Comparison of ENCODE assay signal across 16 cellular contexts in genomic region chr7:2032030-2032875, GRCh38.
A peak's percentile ranks its signal among the peaks of the same experiment; 100 is the strongest.
DNase-seq lines count a peak whose midpoint lies in the region; ATAC-seq, FAIRE-seq and TF ChIP-seq lines count a peak whose summit lies in the region.
"Had no signal": no experiment of that assay in that cellular context is flagged by ENCODE, and none has a peak within 500 bp of the region (broad histone marks: within the 10 kb centered on the region; RNA-seq: fewer than 3 reads in every experiment).

No MANE protein-coding gene starts in this region.

- H3K9me3 Mint-ChIP-seq in activated CD4-positive, alpha-beta T cell treated with anti-CD3 and anti-CD28 coated beads, Interleukin-2, amount 10 ng/mL, durations not matched to agents 7 days and 5 days, result peaks cover 22% of the 10 kb centered on the region

- no peak; the same call in 2 of the 3 replicates for ATAC-seq in K562
- ATAC-seq in HG03442 (IDR thresholded peaks at IDR 0.05; ENCODE audit: unreplicated experiment), result no peak
- no peak for ATAC-seq in HG02678 (IDR thresholded peaks at IDR 0.05; ENCODE audit: unreplicated experiment)

- peaks cover 13 to 47% of the 10 kb centered on the region in 2 experiments for H3K4me1 ChIP-seq in K562 (replicated peaks in 1 of 2; ENCODE audit: control insufficient read depth in 2 of 2, insufficient read depth in 2 of 2, low read length in 2 of 2)
- H3K4me1 ChIP-seq: adrenal gland had no signal

- no peak for TF ChIP-seq RAD21 in K562 (CRISPR knock-in tag; conservative IDR thresholded peaks at IDR 0.05 in 1 of 2, IDR thresholded peaks at IDR 0.05 in 1 of 2)

- intact Hi-C loops in K562 (cut with micrococcal nuclease), result no loop called here

- 86% methylated on average over 26 of the region's 26 CpGs for WGBS in K562 (ENCODE audit: insufficient coverage, low coverage, missing lambda C conversion rate)

- H3K4me2 ChIP-seq in K562 (ENCODE audit: insufficient read depth, low read length), result no peak overlapping the region

- no peak for TF ChIP-seq CTCF in K562 (IDR thresholded peaks at IDR 0.05 in 2 of 3, conservative IDR thresholded peaks at IDR 0.05 in 1 of 3; ENCODE audit: insufficient read depth in 2 of 3, low read depth in 1 of 3, low read length in 3 of 3)

- no peak overlapping the region for H3K4me3 ChIP-seq in K562
- H3K4me3 ChIP-seq: adrenal gland, testis had no signal

- no peaks in the 10 kb centered on the region for H3K9me1 ChIP-seq in K562 (ENCODE audit: control insufficient read depth, insufficient read depth, low read length)

- H3K79me2 ChIP-seq in K562 (ENCODE audit: control insufficient read depth, insufficient read depth, low read length), result no peaks in the 10 kb centered on the region; the same call in 1 of the 3 replicates

- POLR2A ChIA-PET in K562 (lab: Yijun Ruan, JAX), result interaction anchor here (0.6 kb wide), 1 partner anchor 9 kb away, joined by 3 read pairs; no protein-coding TSS in a partner anchor
- POLR2A ChIA-PET in activated CD4-positive, alpha-beta T cell treated with anti-CD3 and anti-CD28 coated beads, Interleukin-2, amount 10 ng/mL, durations not matched to agents 7 days and 5 days (lab: Charles Lee), result no interaction called here

- H3K27me3 ChIP-seq in K562 (ENCODE audit: control insufficient read depth in 2 of 2, insufficient read depth in 2 of 2, low read length in 2 of 2), result no peaks in the 10 kb centered on the region
- H3K27me3 ChIP-seq: adrenal gland, testis had no signal

- peak; percentile 5 for DNase-seq in activated naive CD4-positive, alpha-beta T cell treated with anti-CD3 and anti-CD28 coated beads, Interleukin-2, amount 50 U/mL, for 16 hours
- no peak for DNase-seq in activated naive CD4-positive, alpha-beta T cell treated with Interleukin-2 at 50 U/mL for 16 hours
- no peak for DNase-seq in K562 (ENCODE audit: extremely low read depth in 1 of 4, low spot score in 3 of 4)
- DNase-seq in kidney tubule cell (ENCODE audit: low spot score), result peak; percentile 58
- no peak for DNase-seq in urothelium cell line (ENCODE audit: low spot score)
- no peak for DNase-seq in activated CD4-positive, alpha-beta T cell treated with anti-CD3 and anti-CD28 coated beads, Interleukin-2, amount 10 ng/mL, durations not matched to agents 7 days and 5 days
- DNase-seq: erythroblast; NCI-H187; nucleus accumbens; SHP77 treated with DMSO at 0.1 percent for 48 hours; stimulated activated CD4-positive, alpha-beta T cell treated with anti-CD3 and anti-CD28 coated beads, Interleukin-4, amount 100 ng/mL, for 24 hours; testis had no signal

- H3K4me1 Mint-ChIP-seq in activated CD4-positive, alpha-beta T cell treated with anti-CD3 and anti-CD28 coated beads, Interleukin-2, amount 10 ng/mL, durations not matched to agents 7 days and 5 days, result peaks cover 23% of the 10 kb centered on the region

- H3K27ac Mint-ChIP-seq in activated CD4-positive, alpha-beta T cell treated with anti-CD3 and anti-CD28 coated beads, Interleukin-2, amount 10 ng/mL, durations not matched to agents 7 days and 5 days, result no peak overlapping the region

- peaks cover 23% of the 10 kb centered on the region for H3K36me3 Mint-ChIP-seq in activated CD4-positive, alpha-beta T cell treated with anti-CD3 and anti-CD28 coated beads, Interleukin-2, amount 10 ng/mL, durations not matched to agents 7 days and 5 days (ENCODE audit: low read depth)

- peaks cover 8% of the 10 kb centered on the region for H3K9me3 ChIP-seq in K562 (replicated peaks; ENCODE audit: control insufficient read depth, insufficient read depth, low read depth, low read length)
- H3K9me3 ChIP-seq: testis had no signal

- in situ Hi-C loops in K562 (cut with MboI), result no loop called here

- CTCF ChIA-PET in K562 (lab: Yijun Ruan, JAX; ENCODE audit: low intra/inter-chr PET ratio), result no interaction called here
- CTCF ChIA-PET in activated CD4-positive, alpha-beta T cell treated with anti-CD3 and anti-CD28 coated beads, Interleukin-2, amount 10 ng/mL, durations not matched to agents 7 days and 5 days (lab: Charles Lee), result no interaction called here

- no TSS peak for BruUV-seq in K562 (replicated peaks; lab: Mats Ljungman, UMichigan)

- peak overlapping the region in 1 of 2 experiments; percentile 76; a peak in 2 of 4 replicates for H3K9ac ChIP-seq in K562 (ENCODE audit: insufficient read depth in 1 of 2, low read depth in 2 of 2, low read length in 2 of 2)

- no peaks in the 10 kb centered on the region for H4K20me1 ChIP-seq in K562 (replicated peaks; ENCODE audit: control insufficient read depth, insufficient read depth, low read length)

- H2AFZ ChIP-seq in K562 (ENCODE audit: low read depth, low read length), result no peak overlapping the region

- H3K36me3 ChIP-seq in K562 (ENCODE audit: control insufficient read depth, insufficient read depth, low read length), result no peaks in the 10 kb centered on the region; the same call in 2 of the 3 replicates
- H3K36me3 ChIP-seq: adrenal gland had no signal

- no peak for FAIRE-seq in K562 (lab: Jason Lieb, UNC)
- peak; percentile 90 for FAIRE-seq in urothelium cell line (lab: Jason Lieb, UNC)
- FAIRE-seq: keratinocyte had no signal

- no peak for TF ChIP-seq EP300 in K562 (IDR thresholded peaks at IDR 0.05; ENCODE audit: low read length)

- no peak overlapping the region for H3K27ac ChIP-seq in K562 (ENCODE audit: extremely low read depth, low read depth, low read length)
- H3K27ac ChIP-seq: adrenal gland, testis had no signal

- no peak for TF ChIP-seq POLR2A in K562 (conservative IDR thresholded peaks at IDR 0.05)

- H3K27me3 Mint-ChIP-seq in activated CD4-positive, alpha-beta T cell treated with anti-CD3 and anti-CD28 coated beads, Interleukin-2, amount 10 ng/mL, durations not matched to agents 7 days and 5 days, result no peaks in the 10 kb centered on the region

- H3K4me3 Mint-ChIP-seq in activated CD4-positive, alpha-beta T cell treated with anti-CD3 and anti-CD28 coated beads, Interleukin-2, amount 10 ng/mL, durations not matched to agents 7 days and 5 days, result no peak overlapping the region

TF ChIP-seq in K562, 482 proteins besides CTCF, POLR2A, EP300 and RAD21:
- 0 out of 2 replicates have a peak, but pooled peaks have one; percentile 23 for TF ChIP-seq MAX (CRISPR knock-in tag; IDR thresholded peaks at IDR 0.05)
- no peak for TF ChIP-seq RERE (CRISPR knock-in tag; IDR thresholded peaks at IDR 0.05; ENCODE audit: borderline replicate concordance)

Comparison
In these comparisons a context has a peak if more than half of its experiments do, and no peak if none do; other contexts are left out.
1. DNase-seq: peak in activated naive CD4-positive, alpha-beta T cell treated with anti-CD3 and anti-CD28 coated beads, Interleukin-2, amount 50 U/mL, for 16 hours (single experiment) and kidney tubule cell (single experiment); none in activated naive CD4-positive, alpha-beta T cell treated with Interleukin-2 at 50 U/mL for 16 hours (single experiment), K562 (0 of 4), urothelium cell line (single experiment) and activated CD4-positive, alpha-beta T cell treated with anti-CD3 and anti-CD28 coated beads, Interleukin-2, amount 10 ng/mL, durations not matched to agents 7 days and 5 days (single experiment).